In the genomic region with DNA sequence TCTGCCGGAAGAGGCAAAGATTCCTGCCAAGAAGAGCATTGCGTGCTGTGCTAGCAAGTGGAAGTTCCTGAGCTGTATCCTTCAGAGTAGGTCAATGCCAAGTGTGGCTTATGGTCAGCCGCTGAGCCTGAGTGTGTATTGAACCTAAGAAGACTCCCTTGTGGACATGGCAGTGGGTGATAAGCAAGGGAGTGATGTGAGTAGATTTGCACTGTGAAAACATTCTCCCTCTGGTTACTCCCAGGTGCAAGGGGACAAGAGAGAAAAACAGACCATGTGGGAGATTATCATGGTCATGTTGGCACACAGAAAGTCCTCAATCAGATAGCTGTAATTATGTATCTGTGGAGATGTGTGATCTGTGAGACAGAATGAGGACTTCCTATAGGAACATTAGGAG, we compare ENCODE assay signal across 1 cellular context.
TF ChIP-seq lines count a peak whose summit lies in the region.

No MANE protein-coding gene starts in this region.

TF ChIP-seq in K562, 482 proteins besides CTCF, POLR2A, EP300 and RAD21 (continues in another document):
- TF ChIP-seq STAT5A (IDR thresholded peaks at IDR 0.05; ENCODE audit: borderline replicate concordance, low read length) (no peak; the same call in 1 of the 2 replicates), SP2 (IDR thresholded peaks at IDR 0.05; ENCODE audit: extremely low read depth, low read depth, low read length, poor library complexity, severe bottlenecking) (no peak), FOXK2 (conservative IDR thresholded peaks at IDR 0.05 in 1 of 2, IDR thresholded peaks at IDR 0.05 in 1 of 2; ENCODE audit: low read depth in 2 of 2) (0 out of 4 replicates have a peak, but pooled peaks of 1 of the 2 experiments have one; percentile 18), POLR2H (tag; IDR thresholded peaks at IDR 0.05; ENCODE audit: low read depth) (no peak), NR4A1 (CRISPR knock-in tag; IDR thresholded peaks at IDR 0.05) (no peak), NR4A1 (tag; IDR thresholded peaks at IDR 0.05) (0 out of 2 replicates have a peak, but pooled peaks have one; percentile 38), ZNF197 (CRISPR knock-in tag; IDR thresholded peaks at IDR 0.05; ENCODE audit: low read depth) (no peak), CBX2 (IDR thresholded peaks at IDR 0.05; ENCODE audit: insufficient read depth, low read length, poor library complexity, severe bottlenecking) (no peak), SMARCE1 (IDR thresholded peaks at IDR 0.05) (no peak), ZNF184 (CRISPR knock-in tag; IDR thresholded peaks at IDR 0.05) (no peak), ZNF778 (CRISPR knock-in tag; IDR thresholded peaks at IDR 0.05) (no peak), MYNN (IDR thresholded peaks at IDR 0.05) (0 out of 2 replicates have a peak, but pooled peaks have one; percentile 29), MYNN (CRISPR knock-in tag; IDR thresholded peaks at IDR 0.05) (no peak), SMARCA4 (IDR thresholded peaks at IDR 0.05) (peak; percentile 65), ETV5 (CRISPR knock-in tag; IDR thresholded peaks at IDR 0.05; ENCODE audit: low read depth) (0 out of 2 replicates have a peak, but pooled peaks have one; percentile 10), ZNF217 (CRISPR knock-in tag; IDR thresholded peaks at IDR 0.05) (no peak), TRIM24 (IDR thresholded peaks at IDR 0.05) (peak in 1 of 2 experiments; percentile 37; a peak in 1 of 4 replicates), NONO (IDR thresholded peaks at IDR 0.05; ENCODE audit: low read depth in 2 of 2, low read length in 1 of 2) (no peak), KDM1A (IDR thresholded peaks at IDR 0.05) (peak; percentile 46 to 65; a peak in 2 of 4 replicates), ZKSCAN3 (CRISPR knock-in tag; IDR thresholded peaks at IDR 0.05) (no peak), HDAC1 (IDR thresholded peaks at IDR 0.05) (peak in 1 of 2 experiments; percentile 45; a peak in 1 of 4 replicates), ZSCAN32 (CRISPR knock-in tag; IDR thresholded peaks at IDR 0.05) (no peak), EHMT2 (IDR thresholded peaks at IDR 0.05) (no peak), U2AF2 (optimal IDR thresholded peaks at IDR 0.05; ENCODE audit: low read depth, low read length) (no peak), RB1 (IDR thresholded peaks at IDR 0.05; ENCODE audit: low read depth) (no peak), HDAC2 (IDR thresholded peaks at IDR 0.05) (no peak), ZNF785 (CRISPR knock-in tag; IDR thresholded peaks at IDR 0.05) (no peak), TEAD4 (IDR thresholded peaks at IDR 0.05; ENCODE audit: low read length) (peak; percentile 68), TEAD4 (CRISPR knock-in tag; IDR thresholded peaks at IDR 0.05; ENCODE audit: borderline replicate concordance) (no peak), PRMT5 (CRISPR knock-in tag; IDR thresholded peaks at IDR 0.05) (no peak), ERF (CRISPR knock-in tag; IDR thresholded peaks at IDR 0.05) (no peak), ZNF140 (CRISPR knock-in tag; IDR thresholded peaks at IDR 0.05) (no peak), ZNF561 (CRISPR knock-in tag; conservative IDR thresholded peaks at IDR 0.05) (no peak), ZNF311 (CRISPR knock-in tag; IDR thresholded peaks at IDR 0.05) (no peak), CBFA2T2 (conservative IDR thresholded peaks at IDR 0.05) (peak; percentile 88), MTA2 (IDR thresholded peaks at IDR 0.05; ENCODE audit: low read depth) (peak; percentile 43; the same call in 1 of the 2 replicates), HIVEP1 (CRISPR knock-in tag; IDR thresholded peaks at IDR 0.05) (no peak), NEUROD1 (IDR thresholded peaks at IDR 0.05; ENCODE audit: borderline replicate concordance, low read depth, low read length, partially characterized antibody) (no peak), RBBP5 (IDR thresholded peaks at IDR 0.05; ENCODE audit: borderline replicate concordance, insufficient read depth, low read length, poor library complexity, severe bottlenecking) (no peak), CBX3 (IDR thresholded peaks at IDR 0.05; ENCODE audit: borderline replicate concordance in 1 of 2, low read length in 2 of 2) (no peak), ELF2 (CRISPR knock-in tag; IDR thresholded peaks at IDR 0.05) (no peak), SP1 (CRISPR knock-in tag; IDR thresholded peaks at IDR 0.05) (no peak), CTBP1 (IDR thresholded peaks at IDR 0.05; ENCODE audit: borderline replicate concordance) (0 out of 2 replicates have a peak, but pooled peaks have one; percentile 40), GATA2 (CRISPR knock-in tag; IDR thresholded peaks at IDR 0.05) (peak; percentile 50; the same call in 1 of the 2 replicates)
- TF ChIP-seq, protein P1, sequence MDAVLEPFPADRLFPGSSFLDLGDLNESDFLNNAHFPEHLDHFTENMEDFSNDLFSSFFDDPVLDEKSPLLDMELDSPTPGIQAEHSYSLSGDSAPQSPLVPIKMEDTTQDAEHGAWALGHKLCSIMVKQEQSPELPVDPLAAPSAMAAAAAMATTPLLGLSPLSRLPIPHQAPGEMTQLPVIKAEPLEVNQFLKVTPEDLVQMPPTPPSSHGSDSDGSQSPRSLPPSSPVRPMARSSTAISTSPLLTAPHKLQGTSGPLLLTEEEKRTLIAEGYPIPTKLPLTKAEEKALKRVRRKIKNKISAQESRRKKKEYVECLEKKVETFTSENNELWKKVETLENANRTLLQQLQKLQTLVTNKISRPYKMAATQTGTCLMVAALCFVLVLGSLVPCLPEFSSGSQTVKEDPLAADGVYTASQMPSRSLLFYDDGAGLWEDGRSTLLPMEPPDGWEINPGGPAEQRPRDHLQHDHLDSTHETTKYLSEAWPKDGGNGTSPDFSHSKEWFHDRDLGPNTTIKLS (IDR thresholded peaks at IDR 0.05; ENCODE audit: borderline replicate concordance, low read depth): no peak
- TF ChIP-seq, protein P2, sequence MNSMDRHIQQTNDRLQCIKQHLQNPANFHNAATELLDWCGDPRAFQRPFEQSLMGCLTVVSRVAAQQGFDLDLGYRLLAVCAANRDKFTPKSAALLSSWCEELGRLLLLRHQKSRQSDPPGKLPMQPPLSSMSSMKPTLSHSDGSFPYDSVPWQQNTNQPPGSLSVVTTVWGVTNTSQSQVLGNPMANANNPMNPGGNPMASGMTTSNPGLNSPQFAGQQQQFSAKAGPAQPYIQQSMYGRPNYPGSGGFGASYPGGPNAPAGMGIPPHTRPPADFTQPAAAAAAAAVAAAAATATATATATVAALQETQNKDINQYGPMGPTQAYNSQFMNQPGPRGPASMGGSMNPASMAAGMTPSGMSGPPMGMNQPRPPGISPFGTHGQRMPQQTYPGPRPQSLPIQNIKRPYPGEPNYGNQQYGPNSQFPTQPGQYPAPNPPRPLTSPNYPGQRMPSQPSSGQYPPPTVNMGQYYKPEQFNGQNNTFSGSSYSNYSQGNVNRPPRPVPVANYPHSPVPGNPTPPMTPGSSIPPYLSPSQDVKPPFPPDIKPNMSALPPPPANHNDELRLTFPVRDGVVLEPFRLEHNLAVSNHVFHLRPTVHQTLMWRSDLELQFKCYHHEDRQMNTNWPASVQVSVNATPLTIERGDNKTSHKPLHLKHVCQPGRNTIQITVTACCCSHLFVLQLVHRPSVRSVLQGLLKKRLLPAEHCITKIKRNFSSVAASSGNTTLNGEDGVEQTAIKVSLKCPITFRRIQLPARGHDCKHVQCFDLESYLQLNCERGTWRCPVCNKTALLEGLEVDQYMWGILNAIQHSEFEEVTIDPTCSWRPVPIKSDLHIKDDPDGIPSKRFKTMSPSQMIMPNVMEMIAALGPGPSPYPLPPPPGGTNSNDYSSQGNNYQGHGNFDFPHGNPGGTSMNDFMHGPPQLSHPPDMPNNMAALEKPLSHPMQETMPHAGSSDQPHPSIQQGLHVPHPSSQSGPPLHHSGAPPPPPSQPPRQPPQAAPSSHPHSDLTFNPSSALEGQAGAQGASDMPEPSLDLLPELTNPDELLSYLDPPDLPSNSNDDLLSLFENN (IDR thresholded peaks at IDR 0.05; ENCODE audit: low read depth in 2 of 2, low read length in 2 of 2): no peak
- TF ChIP-seq, protein P3, sequence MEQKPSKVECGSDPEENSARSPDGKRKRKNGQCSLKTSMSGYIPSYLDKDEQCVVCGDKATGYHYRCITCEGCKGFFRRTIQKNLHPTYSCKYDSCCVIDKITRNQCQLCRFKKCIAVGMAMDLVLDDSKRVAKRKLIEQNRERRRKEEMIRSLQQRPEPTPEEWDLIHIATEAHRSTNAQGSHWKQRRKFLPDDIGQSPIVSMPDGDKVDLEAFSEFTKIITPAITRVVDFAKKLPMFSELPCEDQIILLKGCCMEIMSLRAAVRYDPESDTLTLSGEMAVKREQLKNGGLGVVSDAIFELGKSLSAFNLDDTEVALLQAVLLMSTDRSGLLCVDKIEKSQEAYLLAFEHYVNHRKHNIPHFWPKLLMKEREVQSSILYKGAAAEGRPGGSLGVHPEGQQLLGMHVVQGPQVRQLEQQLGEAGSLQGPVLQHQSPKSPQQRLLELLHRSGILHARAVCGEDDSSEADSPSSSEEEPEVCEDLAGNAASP (IDR thresholded peaks at IDR 0.05): no peak
- TF ChIP-seq, protein P4, sequence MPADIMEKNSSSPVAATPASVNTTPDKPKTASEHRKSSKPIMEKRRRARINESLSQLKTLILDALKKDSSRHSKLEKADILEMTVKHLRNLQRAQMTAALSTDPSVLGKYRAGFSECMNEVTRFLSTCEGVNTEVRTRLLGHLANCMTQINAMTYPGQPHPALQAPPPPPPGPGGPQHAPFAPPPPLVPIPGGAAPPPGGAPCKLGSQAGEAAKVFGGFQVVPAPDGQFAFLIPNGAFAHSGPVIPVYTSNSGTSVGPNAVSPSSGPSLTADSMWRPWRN (IDR thresholded peaks at IDR 0.05; ENCODE audit: low read depth): 0 out of 2 replicates have a peak, but pooled peaks have one; percentile 35
- TF ChIP-seq, protein P5, sequence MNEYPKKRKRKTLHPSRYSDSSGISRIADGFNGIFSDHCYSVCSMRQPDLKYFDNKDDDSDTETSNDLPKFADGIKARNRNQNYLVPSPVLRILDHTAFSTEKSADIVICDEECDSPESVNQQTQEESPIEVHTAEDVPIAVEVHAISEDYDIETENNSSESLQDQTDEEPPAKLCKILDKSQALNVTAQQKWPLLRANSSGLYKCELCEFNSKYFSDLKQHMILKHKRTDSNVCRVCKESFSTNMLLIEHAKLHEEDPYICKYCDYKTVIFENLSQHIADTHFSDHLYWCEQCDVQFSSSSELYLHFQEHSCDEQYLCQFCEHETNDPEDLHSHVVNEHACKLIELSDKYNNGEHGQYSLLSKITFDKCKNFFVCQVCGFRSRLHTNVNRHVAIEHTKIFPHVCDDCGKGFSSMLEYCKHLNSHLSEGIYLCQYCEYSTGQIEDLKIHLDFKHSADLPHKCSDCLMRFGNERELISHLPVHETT (CRISPR knock-in tag; conservative IDR thresholded peaks at IDR 0.05 in 1 of 2, IDR thresholded peaks at IDR 0.05 in 1 of 2): no peak
- TF ChIP-seq, protein P6, sequence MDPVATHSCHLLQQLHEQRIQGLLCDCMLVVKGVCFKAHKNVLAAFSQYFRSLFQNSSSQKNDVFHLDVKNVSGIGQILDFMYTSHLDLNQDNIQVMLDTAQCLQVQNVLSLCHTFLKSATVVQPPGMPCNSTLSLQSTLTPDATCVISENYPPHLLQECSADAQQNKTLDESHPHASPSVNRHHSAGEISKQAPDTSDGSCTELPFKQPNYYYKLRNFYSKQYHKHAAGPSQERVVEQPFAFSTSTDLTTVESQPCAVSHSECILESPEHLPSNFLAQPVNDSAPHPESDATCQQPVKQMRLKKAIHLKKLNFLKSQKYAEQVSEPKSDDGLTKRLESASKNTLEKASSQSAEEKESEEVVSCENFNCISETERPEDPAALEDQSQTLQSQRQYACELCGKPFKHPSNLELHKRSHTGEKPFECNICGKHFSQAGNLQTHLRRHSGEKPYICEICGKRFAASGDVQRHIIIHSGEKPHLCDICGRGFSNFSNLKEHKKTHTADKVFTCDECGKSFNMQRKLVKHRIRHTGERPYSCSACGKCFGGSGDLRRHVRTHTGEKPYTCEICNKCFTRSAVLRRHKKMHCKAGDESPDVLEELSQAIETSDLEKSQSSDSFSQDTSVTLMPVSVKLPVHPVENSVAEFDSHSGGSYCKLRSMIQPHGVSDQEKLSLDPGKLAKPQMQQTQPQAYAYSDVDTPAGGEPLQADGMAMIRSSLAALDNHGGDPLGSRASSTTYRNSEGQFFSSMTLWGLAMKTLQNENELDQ (CRISPR knock-in tag; IDR thresholded peaks at IDR 0.05; ENCODE audit: borderline replicate concordance): no peak
- TF ChIP-seq, protein P7, sequence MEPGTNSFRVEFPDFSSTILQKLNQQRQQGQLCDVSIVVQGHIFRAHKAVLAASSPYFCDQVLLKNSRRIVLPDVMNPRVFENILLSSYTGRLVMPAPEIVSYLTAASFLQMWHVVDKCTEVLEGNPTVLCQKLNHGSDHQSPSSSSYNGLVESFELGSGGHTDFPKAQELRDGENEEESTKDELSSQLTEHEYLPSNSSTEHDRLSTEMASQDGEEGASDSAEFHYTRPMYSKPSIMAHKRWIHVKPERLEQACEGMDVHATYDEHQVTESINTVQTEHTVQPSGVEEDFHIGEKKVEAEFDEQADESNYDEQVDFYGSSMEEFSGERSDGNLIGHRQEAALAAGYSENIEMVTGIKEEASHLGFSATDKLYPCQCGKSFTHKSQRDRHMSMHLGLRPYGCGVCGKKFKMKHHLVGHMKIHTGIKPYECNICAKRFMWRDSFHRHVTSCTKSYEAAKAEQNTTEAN (CRISPR knock-in tag; IDR thresholded peaks at IDR 0.05): no peak
- TF ChIP-seq, protein P8, sequence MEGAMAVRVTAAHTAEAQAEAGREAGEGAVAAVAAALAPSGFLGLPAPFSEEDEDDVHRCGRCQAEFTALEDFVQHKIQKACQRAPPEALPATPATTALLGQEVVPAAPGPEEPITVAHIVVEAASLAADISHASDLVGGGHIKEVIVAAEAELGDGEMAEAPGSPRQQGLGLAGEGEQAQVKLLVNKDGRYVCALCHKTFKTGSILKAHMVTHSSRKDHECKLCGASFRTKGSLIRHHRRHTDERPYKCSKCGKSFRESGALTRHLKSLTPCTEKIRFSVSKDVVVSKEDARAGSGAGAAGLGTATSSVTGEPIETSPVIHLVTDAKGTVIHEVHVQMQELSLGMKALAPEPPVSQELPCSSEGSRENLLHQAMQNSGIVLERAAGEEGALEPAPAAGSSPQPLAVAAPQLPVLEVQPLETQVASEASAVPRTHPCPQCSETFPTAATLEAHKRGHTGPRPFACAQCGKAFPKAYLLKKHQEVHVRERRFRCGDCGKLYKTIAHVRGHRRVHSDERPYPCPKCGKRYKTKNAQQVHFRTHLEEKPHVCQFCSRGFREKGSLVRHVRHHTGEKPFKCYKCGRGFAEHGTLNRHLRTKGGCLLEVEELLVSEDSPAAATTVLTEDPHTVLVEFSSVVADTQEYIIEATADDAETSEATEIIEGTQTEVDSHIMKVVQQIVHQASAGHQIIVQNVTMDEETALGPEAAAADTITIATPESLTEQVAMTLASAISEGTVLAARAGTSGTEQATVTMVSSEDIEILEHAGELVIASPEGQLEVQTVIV (CRISPR knock-in tag; IDR thresholded peaks at IDR 0.05; ENCODE audit: borderline replicate concordance): no peak
- TF ChIP-seq, protein P9, sequence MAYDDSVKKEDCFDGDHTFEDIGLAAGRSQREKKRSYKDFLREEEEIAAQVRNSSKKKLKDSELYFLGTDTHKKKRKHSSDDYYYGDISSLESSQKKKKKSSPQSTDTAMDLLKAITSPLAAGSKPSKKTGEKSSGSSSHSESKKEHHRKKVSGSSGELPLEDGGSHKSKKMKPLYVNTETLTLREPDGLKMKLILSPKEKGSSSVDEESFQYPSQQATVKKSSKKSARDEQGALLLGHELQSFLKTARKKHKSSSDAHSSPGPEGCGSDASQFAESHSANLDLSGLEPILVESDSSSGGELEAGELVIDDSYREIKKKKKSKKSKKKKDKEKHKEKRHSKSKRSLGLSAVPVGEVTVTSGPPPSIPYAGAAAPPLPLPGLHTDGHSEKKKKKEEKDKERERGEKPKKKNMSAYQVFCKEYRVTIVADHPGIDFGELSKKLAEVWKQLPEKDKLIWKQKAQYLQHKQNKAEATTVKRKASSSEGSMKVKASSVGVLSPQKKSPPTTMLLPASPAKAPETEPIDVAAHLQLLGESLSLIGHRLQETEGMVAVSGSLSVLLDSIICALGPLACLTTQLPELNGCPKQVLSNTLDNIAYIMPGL (CRISPR knock-in tag; IDR thresholded peaks at IDR 0.05): no peak
